In the genomic region with DNA sequence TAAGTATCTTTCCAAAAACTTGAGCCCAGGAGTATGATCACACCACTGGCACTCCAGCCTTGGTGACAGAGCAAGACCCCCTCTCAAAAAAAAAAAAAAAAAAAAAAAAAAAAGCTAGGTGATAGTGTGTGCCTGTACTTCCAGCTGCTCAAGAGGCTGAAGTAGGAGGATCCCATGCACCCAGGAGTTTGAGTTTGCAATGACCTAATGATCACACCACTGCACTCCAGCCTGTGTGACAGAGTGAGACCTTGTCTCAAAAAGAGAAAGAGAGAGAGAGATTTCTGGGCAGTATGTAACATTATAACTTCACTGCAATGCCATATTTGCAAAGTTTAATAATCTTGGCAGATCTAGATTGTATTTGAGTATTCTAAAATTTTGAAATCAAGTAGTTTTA, we compare ENCODE assay signal across 2 cellular contexts.
TF ChIP-seq lines count a peak whose summit lies in the region.

No MANE protein-coding gene starts in this region.

TF ChIP-seq in K562, 482 proteins besides CTCF, POLR2A, EP300 and RAD21:
- TF ChIP-seq U2AF1 (optimal IDR thresholded peaks at IDR 0.05; ENCODE audit: low read depth, low read length): no peak
- no peak for TF ChIP-seq ZNF217 (CRISPR knock-in tag; IDR thresholded peaks at IDR 0.05)
- no peak for TF ChIP-seq KDM2B (CRISPR knock-in tag; IDR thresholded peaks at IDR 0.05)
TF ChIP-seq in K562: peak in this region for 0.

TF ChIP-seq in HepG2, 621 proteins besides CTCF, POLR2A, EP300 and RAD21:
- TF ChIP-seq ZNF18 (CRISPR knock-in tag; IDR thresholded peaks at IDR 0.05; ENCODE audit: insufficient replicate concordance) (no peak), ERF (CRISPR knock-in tag; IDR thresholded peaks at IDR 0.05) (no peak), ADNP (CRISPR knock-in tag; IDR thresholded peaks at IDR 0.05) (no peak), SP4 (CRISPR knock-in tag; IDR thresholded peaks at IDR 0.05) (no peak), ZNF773 (CRISPR knock-in tag; IDR thresholded peaks at IDR 0.05; ENCODE audit: borderline replicate concordance) (no peak), NCOR1 (IDR thresholded peaks at IDR 0.05; ENCODE audit: borderline replicate concordance, low read length) (no peak), CHD4 (IDR thresholded peaks at IDR 0.05; ENCODE audit: borderline replicate concordance, low read length) (no peak), ZNF780A (CRISPR knock-in tag; IDR thresholded peaks at IDR 0.05) (no peak), ZNF142 (CRISPR knock-in tag; IDR thresholded peaks at IDR 0.05) (no peak), PLSCR1 (CRISPR knock-in tag; IDR thresholded peaks at IDR 0.05; ENCODE audit: borderline replicate concordance) (no peak), ZNF234 (CRISPR knock-in tag; conservative IDR thresholded peaks at IDR 0.05) (no peak), ZBTB7B (CRISPR knock-in tag; IDR thresholded peaks at IDR 0.05) (no peak), AHR (CRISPR knock-in tag; IDR thresholded peaks at IDR 0.05) (no peak)
- TF ChIP-seq, protein P1, sequence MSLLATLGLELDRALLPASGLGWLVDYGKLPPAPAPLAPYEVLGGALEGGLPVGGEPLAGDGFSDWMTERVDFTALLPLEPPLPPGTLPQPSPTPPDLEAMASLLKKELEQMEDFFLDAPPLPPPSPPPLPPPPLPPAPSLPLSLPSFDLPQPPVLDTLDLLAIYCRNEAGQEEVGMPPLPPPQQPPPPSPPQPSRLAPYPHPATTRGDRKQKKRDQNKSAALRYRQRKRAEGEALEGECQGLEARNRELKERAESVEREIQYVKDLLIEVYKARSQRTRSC (CRISPR knock-in tag; IDR thresholded peaks at IDR 0.05; ENCODE audit: low read depth): no peak
- TF ChIP-seq, protein P2, sequence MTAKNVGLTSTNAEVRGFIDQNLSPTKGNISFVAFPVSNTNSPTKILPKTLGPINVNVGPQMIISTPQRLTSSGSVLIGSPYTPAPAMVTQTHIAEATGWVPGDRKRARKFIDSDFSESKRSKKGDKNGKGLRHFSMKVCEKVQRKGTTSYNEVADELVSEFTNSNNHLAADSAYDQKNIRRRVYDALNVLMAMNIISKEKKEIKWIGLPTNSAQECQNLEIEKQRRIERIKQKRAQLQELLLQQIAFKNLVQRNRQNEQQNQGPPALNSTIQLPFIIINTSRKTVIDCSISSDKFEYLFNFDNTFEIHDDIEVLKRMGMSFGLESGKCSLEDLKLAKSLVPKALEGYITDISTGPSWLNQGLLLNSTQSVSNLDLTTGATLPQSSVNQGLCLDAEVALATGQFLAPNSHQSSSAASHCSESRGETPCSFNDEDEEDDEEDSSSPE (CRISPR knock-in tag; IDR thresholded peaks at IDR 0.05): no peak
- TF ChIP-seq, protein P3, sequence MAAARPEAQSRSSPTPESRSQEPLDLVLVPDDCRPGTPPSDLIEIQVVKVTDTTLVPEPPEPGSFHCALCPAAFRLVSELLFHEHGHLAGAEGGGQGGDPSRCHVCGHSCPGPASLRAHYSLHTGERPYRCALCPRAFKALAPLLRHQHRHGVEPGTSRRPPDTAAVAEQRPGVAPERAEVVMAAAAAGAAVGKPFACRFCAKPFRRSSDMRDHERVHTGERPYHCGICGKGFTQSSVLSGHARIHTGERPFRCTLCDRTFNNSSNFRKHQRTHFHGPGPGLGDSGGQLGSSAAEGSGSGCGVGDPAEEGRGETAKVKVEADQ (CRISPR knock-in tag; IDR thresholded peaks at IDR 0.05; ENCODE audit: borderline replicate concordance): no peak
TF ChIP-seq in HepG2: peak in this region for 0.
